1 cellular context compared by ENCODE assay signal in genomic region chr9:137262909-137263285, GRCh38.
TF ChIP-seq lines count a peak whose summit lies in the region.

No MANE protein-coding gene starts in this region.

TF ChIP-seq in H1, 55 proteins besides CTCF, POLR2A, EP300 and RAD21:
- TF ChIP-seq NRF1 (IDR thresholded peaks at IDR 0.05; ENCODE audit: low read depth, low read length): no peak
- TF ChIP-seq CBX8 (IDR thresholded peaks at IDR 0.05; ENCODE audit: borderline replicate concordance, low read depth, low read length): no peak
- no peak for TF ChIP-seq CTBP2 (IDR thresholded peaks at IDR 0.05; ENCODE audit: borderline replicate concordance, insufficient read depth, insufficient read length, low read length)
- no peak for TF ChIP-seq TCF12 (IDR thresholded peaks at IDR 0.05; ENCODE audit: low read depth, low read length)
- no peak for TF ChIP-seq HDAC2 (IDR thresholded peaks at IDR 0.05; ENCODE audit: borderline replicate concordance in 1 of 2, low read depth in 2 of 2, low read length in 2 of 2)
- TF ChIP-seq PHF8 (conservative IDR thresholded peaks at IDR 0.05; ENCODE audit: low read depth, low read length): no peak
- no peak for TF ChIP-seq TBP (IDR thresholded peaks at IDR 0.05; ENCODE audit: low read depth, low read length)
TF ChIP-seq in H1: peak in this region for 0.
